In the genomic region with DNA sequence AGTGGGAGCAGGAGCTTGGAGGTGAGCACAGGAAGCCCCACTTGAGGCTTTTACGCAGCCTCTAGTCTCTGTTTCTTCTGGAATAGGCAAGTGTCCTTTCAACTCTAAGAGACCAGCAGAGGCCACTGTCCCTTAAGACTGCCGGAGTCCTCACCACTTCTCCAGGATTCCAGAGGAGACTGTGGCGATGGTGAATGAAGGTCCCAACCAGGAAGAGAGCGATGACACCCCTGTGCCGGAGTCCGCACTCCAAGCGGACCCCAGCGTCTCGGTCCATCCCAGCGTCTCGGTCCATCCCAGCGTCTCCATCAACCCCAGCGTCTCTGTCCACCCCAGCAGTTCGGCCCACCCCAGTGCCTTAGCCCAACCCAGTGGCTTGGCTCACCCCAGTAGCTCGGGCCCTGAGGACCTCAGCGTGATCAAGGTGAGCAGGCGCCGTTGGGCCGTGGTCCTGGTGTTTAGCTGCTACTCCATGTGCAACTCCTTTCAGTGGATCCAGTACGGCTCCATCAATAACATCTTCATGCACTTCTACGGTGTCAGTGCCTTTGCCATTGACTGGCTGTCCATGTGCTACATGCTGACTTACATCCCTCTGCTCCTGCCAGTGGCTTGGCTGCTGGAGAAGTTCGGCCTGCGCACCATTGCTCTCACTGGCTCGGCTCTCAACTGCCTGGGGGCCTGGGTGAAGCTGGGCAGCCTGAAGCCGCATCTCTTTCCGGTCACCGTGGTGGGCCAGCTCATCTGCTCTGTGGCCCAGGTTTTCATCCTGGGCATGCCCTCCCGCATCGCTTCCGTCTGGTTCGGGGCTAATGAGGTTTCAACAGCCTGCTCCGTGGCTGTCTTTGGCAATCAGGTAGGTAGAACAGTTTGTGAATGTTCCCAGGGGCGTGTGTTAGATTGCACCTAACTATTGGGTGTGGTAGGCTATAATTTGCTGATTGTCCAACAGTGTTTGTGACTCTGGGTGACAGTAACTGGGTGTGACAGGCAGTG, we compare ENCODE assay signal across 8 cellular contexts. TPM values are rescaled to one million over a fixed set of nuclear protein-coding genes. Genes with fewer than 3 reads are reported as not detected.
DNase-seq lines count a peak whose midpoint lies in the region; ATAC-seq, FAIRE-seq and TF ChIP-seq lines count a peak whose summit lies in the region.

No MANE protein-coding gene starts in this region.

- peak overlapping the region; percentile 54 to 92 for H3K4me2 ChIP-seq in H1 (ENCODE audit: insufficient read depth in 1 of 2, low read depth in 2 of 2, low read length in 2 of 2)

- H3K4me3 ChIP-seq in H1 (ENCODE audit: extremely low read depth in 1 of 4, insufficient read depth in 2 of 4, low read depth in 3 of 4, low read length in 4 of 4) (peak overlapping the region; percentile 46 to 83 (median 70)), mucosa of rectum (ENCODE audit: low read length in 2 of 2) (peak overlapping the region; percentile 81 to 83), aorta (ENCODE audit: low read length in 2 of 2) (peak overlapping the region in 1 of 2 donors; percentile 81)

- peak; percentile 82 for ATAC-seq in aorta (ENCODE audit: low FRiP score)

- H2AK5ac ChIP-seq in H1 (ENCODE audit: low read depth, low read length), result no peak overlapping the region

- no peaks in the 10 kb centered on the region for H4K20me1 ChIP-seq in H1 (replicated peaks in 1 of 2; ENCODE audit: control insufficient read depth in 1 of 2, insufficient read depth in 2 of 2, low read length in 2 of 2)

- POLR2A ChIA-PET in H1 (lab: Charles Lee; ENCODE audit: partially characterized antibody), result interaction anchor here (1.0 to 3.3 kb wide), 7 partner anchors 8 to 90 kb away, joined by 3 to 22 read pairs (median 4); partner anchors contain the start of genes ERG28 and TTLL5

- no peaks in the 10 kb centered on the region for H3K79me2 ChIP-seq in H1 (ENCODE audit: control insufficient read depth in 1 of 2, insufficient read depth in 2 of 2, low read length in 2 of 2)

- H3K27ac ChIP-seq in H1 (ENCODE audit: low read depth, low read length) (no peak overlapping the region), mucosa of rectum (ENCODE audit: low read depth in 2 of 2, low read length in 2 of 2) (peak overlapping the region; percentile 83 to 86), aorta (ENCODE audit: low read depth in 1 of 2, low read length in 2 of 2) (peak overlapping the region in 1 of 2 donors; percentile 2)

- TF ChIP-seq POLR2A in H1 (IDR thresholded peaks at IDR 0.05; ENCODE audit: control extremely low read depth in 1 of 2, low read depth in 2 of 2, low read length in 2 of 2), result no peak

- peak overlapping the region; percentile 5; the same call in 1 of the 2 replicates for H2AFZ ChIP-seq in H1 (ENCODE audit: low read length)

- WGBS in H1 (ENCODE audit: extremely low coverage in 1 of 2, insufficient coverage in 1 of 2, insufficient read length in 1 of 2, insufficient replicate concordance in 2 of 2, low coverage in 1 of 2, low lambda C conversion rate in 2 of 2, missing lambda C conversion rate in 1 of 2), 2 experiments, result 67% methylated on average over 33 of the region's 33 CpGs; no CpG with 5 or more reads in 1 of the 2 experiments
- 51 to 54% methylated on average over 33 of the region's 33 CpGs for WGBS in aorta, 2 donors

- H3K36me3 Mint-ChIP-seq in activated CD4-positive, alpha-beta T cell treated with anti-CD3 and anti-CD28 coated beads, Interleukin-2, amount 10 ng/mL, durations not matched to agents 24 days and 14 days (ENCODE audit: low read depth), result no peaks in the 10 kb centered on the region

- peak overlapping the region; percentile 39 for H4K91ac ChIP-seq in H1 (replicated peaks; ENCODE audit: insufficient read length, low read length)

- H3K79me1 ChIP-seq in H1 (ENCODE audit: low read depth, low read length), result no peaks in the 10 kb centered on the region

- no peak for DNase-seq in activated CD4-positive, alpha-beta T cell treated with anti-CD3 and anti-CD28 coated beads, Interleukin-2, amount 10 ng/mL, durations not matched to agents 24 days and 14 days
- DNase-seq in activated CD4-positive, alpha-beta T cell treated with anti-CD3 and anti-CD28 coated beads, Interleukin-2, amount 50 U/mL, for 4 hours, result no peak
- DNase-seq in NCI-H748 treated with DMSO at 0.1 percent for 48 hours (lab: John Stamatoyannopoulos, UW), result peak; percentile 64
- DNase-seq in H1 (ENCODE audit: low read depth in 1 of 2, low spot score in 2 of 2), result no peak
- DNase-seq in aorta, result peak in 1 of 2 donors; percentile 60
- no peak for DNase-seq in globus pallidus (ENCODE audit: low spot score)
- no peak for DNase-seq in 8988T

- peaks cover 15% of the 10 kb centered on the region; the same call in 1 of the 2 replicates for H3K23me2 ChIP-seq in H1 (ENCODE audit: low read depth, low read length)

- H4K5ac ChIP-seq in H1 (ENCODE audit: insufficient read length, low read depth, low read length), result no peak overlapping the region

- peak; percentile 40 to 47; a peak in 3 of 4 replicates for TF ChIP-seq RAD21 in H1 (IDR thresholded peaks at IDR 0.05 in 1 of 2, conservative IDR thresholded peaks at IDR 0.05 in 1 of 2; ENCODE audit: low read depth in 2 of 2, low read length in 2 of 2)

- H3K18ac ChIP-seq in H1 (ENCODE audit: extremely low read depth, low read length), result peak overlapping the region; percentile 42; the same call in 1 of the 2 replicates

- peaks cover 0 to 13% (median 4%) of the 10 kb centered on the region in 4 experiments; a peak in 4 of 7 replicates for H3K4me1 ChIP-seq in H1 (replicated peaks in 1 of 4; ENCODE audit: control insufficient read depth in 3 of 4, insufficient read depth in 4 of 4, low read length in 3 of 4)
- peaks cover 17 to 24% of the 10 kb centered on the region in 2 donors for H3K4me1 ChIP-seq in mucosa of rectum (ENCODE audit: control insufficient read depth in 2 of 2, insufficient read depth in 2 of 2, low read length in 2 of 2)
- H3K4me1 ChIP-seq in aorta (ENCODE audit: control insufficient read depth in 1 of 2, insufficient read depth in 2 of 2, low read length in 2 of 2), result peaks cover 0 to 2% of the 10 kb centered on the region in 2 donors

- H4K8ac ChIP-seq in H1 (ENCODE audit: extremely low read depth, insufficient read depth, low read length), result no peak overlapping the region; the same call in 1 of the 2 replicates

- H3K4me3 Mint-ChIP-seq in activated CD4-positive, alpha-beta T cell treated with anti-CD3 and anti-CD28 coated beads, Interleukin-2, amount 10 ng/mL, durations not matched to agents 24 days and 14 days, result peak overlapping the region; percentile 90

- H2BK20ac ChIP-seq in H1 (ENCODE audit: low read length), result no peak overlapping the region; the same call in 1 of the 2 replicates

- H3K9ac ChIP-seq in H1 (replicated peaks in 1 of 4; ENCODE audit: extremely low read depth in 1 of 4, low read depth in 3 of 4, low read length in 3 of 4), result no peak overlapping the region; a peak in 1 of 7 replicates
- peak overlapping the region; percentile 76 to 83 for H3K9ac ChIP-seq in mucosa of rectum (ENCODE audit: low read depth in 1 of 2, low read length in 2 of 2)

- no peak for FAIRE-seq in H1 (lab: Jason Lieb, UNC)

- no peaks in the 10 kb centered on the region for H3K36me3 ChIP-seq in H1 (ENCODE audit: control insufficient read depth in 2 of 4, insufficient read depth in 4 of 4, low read length in 3 of 4)
- no peaks in the 10 kb centered on the region for H3K36me3 ChIP-seq in mucosa of rectum (ENCODE audit: control insufficient read depth in 2 of 2, insufficient read depth in 2 of 2, low read length in 2 of 2)
- H3K36me3 ChIP-seq in aorta (ENCODE audit: control insufficient read depth in 1 of 2, insufficient read depth in 2 of 2, low read length in 1 of 2), result no peaks in the 10 kb centered on the region

- H2BK5ac ChIP-seq in H1 (ENCODE audit: low read depth, low read length), result peak overlapping the region; percentile 30; the same call in 1 of the 2 replicates

- peak in 2 of 3 experiments; percentile 21 to 30; a peak in 2 of 4 replicates for TF ChIP-seq CTCF in H1 (IDR thresholded peaks at IDR 0.05; ENCODE audit: control extremely low read depth in 1 of 3, insufficient read depth in 1 of 3, low read depth in 1 of 3, low read length in 3 of 3)

- no peak overlapping the region for H3K4ac ChIP-seq in H1 (replicated peaks; ENCODE audit: insufficient read length, low read depth, low read length)

- H3K14ac ChIP-seq in H1 (ENCODE audit: insufficient read length), result no peak overlapping the region

- no peak overlapping the region for H3K23ac ChIP-seq in H1 (ENCODE audit: insufficient read length)

- no peak overlapping the region for H3K27ac Mint-ChIP-seq in activated CD4-positive, alpha-beta T cell treated with anti-CD3 and anti-CD28 coated beads, Interleukin-2, amount 10 ng/mL, durations not matched to agents 24 days and 14 days

- CTCF ChIA-PET in H1 (lab: Charles Lee; ENCODE audit: partially characterized antibody), result interaction anchor here (0.7 to 19.5 kb wide), 16 partner anchors 9 to 401 kb away, joined by 3 to 348 read pairs (median 10); partner anchors contain the start of genes ERG28 and TTLL5

- no peaks in the 10 kb centered on the region for H3K9me3 Mint-ChIP-seq in activated CD4-positive, alpha-beta T cell treated with anti-CD3 and anti-CD28 coated beads, Interleukin-2, amount 10 ng/mL, durations not matched to agents 24 days and 14 days

- H3K27me3 ChIP-seq in H1 (replicated peaks in 1 of 4; ENCODE audit: control insufficient read depth in 3 of 4, extremely low read depth in 1 of 4, insufficient read depth in 3 of 4, low read length in 3 of 4), result peaks cover 0 to 8% (median 5%) of the 10 kb centered on the region in 4 experiments; a peak in 6 of 7 replicates
- no peaks in the 10 kb centered on the region for H3K27me3 ChIP-seq in mucosa of rectum (ENCODE audit: control insufficient read depth in 2 of 2, insufficient read depth in 2 of 2, low read length in 2 of 2)
- H3K27me3 ChIP-seq in aorta (ENCODE audit: control insufficient read depth in 1 of 2, insufficient read depth in 2 of 2, low read length in 1 of 2), result no peaks in the 10 kb centered on the region

- no peak overlapping the region for H2BK120ac ChIP-seq in H1 (replicated peaks; ENCODE audit: low read depth, low read length)

- peak overlapping the region; percentile 76; the same call in 1 of the 2 replicates for H2BK15ac ChIP-seq in H1 (ENCODE audit: low read length)

- H3K9me3 ChIP-seq in H1 (ENCODE audit: insufficient read depth in 2 of 2, low read depth in 1 of 2, low read length in 1 of 2), result no peaks in the 10 kb centered on the region
- no peaks in the 10 kb centered on the region for H3K9me3 ChIP-seq in mucosa of rectum (ENCODE audit: control insufficient read depth in 2 of 2, low read length in 2 of 2)
- no peaks in the 10 kb centered on the region for H3K9me3 ChIP-seq in aorta (ENCODE audit: control insufficient read depth, low read length)

- H3K4me1 Mint-ChIP-seq in activated CD4-positive, alpha-beta T cell treated with anti-CD3 and anti-CD28 coated beads, Interleukin-2, amount 10 ng/mL, durations not matched to agents 24 days and 14 days, result peaks cover 19% of the 10 kb centered on the region

- no peak for TF ChIP-seq EP300 in H1 (IDR thresholded peaks at IDR 0.05; ENCODE audit: borderline replicate concordance in 1 of 2, low read depth in 2 of 2, low read length in 2 of 2)

- H3K27me3 Mint-ChIP-seq in activated CD4-positive, alpha-beta T cell treated with anti-CD3 and anti-CD28 coated beads, Interleukin-2, amount 10 ng/mL, durations not matched to agents 24 days and 14 days, result peaks cover 3% of the 10 kb centered on the region

- H2BK12ac ChIP-seq in H1 (ENCODE audit: low read depth, low read length), result peak overlapping the region; percentile 85; the same call in 1 of the 2 replicates

- intact Hi-C loops in activated CD4-positive, alpha-beta T cell treated with anti-CD3 and anti-CD28 coated beads, Interleukin-2, amount 10 ng/mL, durations not matched to agents 24 days and 14 days (cut with micrococcal nuclease), result no loop called here
- intact Hi-C loops in aorta (cut with DNase I), result loop anchor here (1.0 to 2.0 kb wide), 2 partner anchors 74 to 75 kb away; no protein-coding TSS in a partner anchor

- H3K56ac ChIP-seq in H1 (replicated peaks; ENCODE audit: insufficient read length, low read depth, low read length), result peak overlapping the region; percentile 46

RNA-seq across cellular contexts. Expression of gene FLVCR2, which starts 0.7 kb away (rescaled TPM):
- 3.6 and 5.4 TPM in 2 replicates for total RNA-seq in activated CD4-positive, alpha-beta T cell treated with anti-CD3 and anti-CD28 coated beads, Interleukin-2, amount 10 ng/mL, durations not matched to agents 24 days and 14 days
- total RNA-seq in H1 (2021; fragmentation: NEBNext Ultra II Directional; extraction: Animal tissue kit (Norgen Biotek cat#: 25700)), result 7.1 and 12.9 TPM in 2 replicates
- 6.3 and 8.2 TPM in 2 replicates for polyA plus RNA-seq in H1 (2011; rRNA removed)
- 6.4 TPM for polyA plus RNA-seq in H1 (2011; cell fraction: cytosol; rRNA removed)
- polyA plus RNA-seq in H1 (2011; cell fraction: nucleus; rRNA removed), result 5.9 TPM
- 5.9 to 9.1 TPM (median 7.6 TPM) in 4 replicates for polyA plus RNA-seq in H1 (2012, experiment 1 of 2)
- polyA plus RNA-seq in H1 (2012, experiment 2 of 2), result 5.3 TPM
- polyA plus RNA-seq in H1 (2013, experiment 1 of 2), result 6.3 TPM
- 7.3 TPM for polyA plus RNA-seq in H1 (2013, experiment 2 of 2)
- polyA minus RNA-seq in H1 (2011; rRNA and poly(A)+ RNA removed), result 15.8 and 17.9 TPM in 2 replicates
- polyA minus RNA-seq in H1 (2011; cell fraction: cytosol; rRNA and poly(A)+ RNA removed), result 4.8 TPM
- 7.7 TPM for polyA minus RNA-seq in H1 (2011; cell fraction: nucleus; rRNA and poly(A)+ RNA removed)
- 10 to 100 TPM; 14.6 to 15.4 TPM for total RNA-seq in aorta
- polyA plus RNA-seq in aorta, result 1 to 10 TPM in 1 of 2 donors, under 1 TPM in 1; 0.38 to 7.6 TPM

RNA-seq across cellular contexts. Expression of gene BATF, which starts 56.8 kb away (rescaled TPM):
- total RNA-seq in activated CD4-positive, alpha-beta T cell treated with anti-CD3 and anti-CD28 coated beads, Interleukin-2, amount 10 ng/mL, durations not matched to agents 24 days and 14 days, result 175 and 178 TPM in 2 replicates
- not detected in 2 replicates for total RNA-seq in H1 (2021; fragmentation: NEBNext Ultra II Directional; extraction: Animal tissue kit (Norgen Biotek cat#: 25700))
- polyA plus RNA-seq in H1 (2011; rRNA removed) (0.20 TPM in 1 of 2 replicates, not detected in the other), aorta (1 to 10 TPM; 2.1 to 8.0 TPM)
- not detected for polyA plus RNA-seq in H1 (2011; cell fraction: cytosol; rRNA removed)
- not detected for polyA plus RNA-seq in H1 (2011; cell fraction: nucleus; rRNA removed)
- polyA plus RNA-seq in H1 (2012, experiment 1 of 2), result not detected in 4 replicates
- not detected for polyA plus RNA-seq in H1 (2012, experiment 2 of 2)
- not detected for polyA plus RNA-seq in H1 (2013, experiment 1 of 2)
- polyA plus RNA-seq in H1 (2013, experiment 2 of 2), result not detected
- not detected in 2 replicates for polyA minus RNA-seq in H1 (2011; rRNA and poly(A)+ RNA removed)
- not detected for polyA minus RNA-seq in H1 (2011; cell fraction: cytosol; rRNA and poly(A)+ RNA removed)
- polyA minus RNA-seq in H1 (2011; cell fraction: nucleus; rRNA and poly(A)+ RNA removed), result not detected
- 1 to 10 TPM; 2.6 to 3.2 TPM for total RNA-seq in aorta

Comparison
In these comparisons a context has a peak if more than half of its experiments do, and no peak if none do; other contexts are left out.
1. H3K9ac ChIP-seq: peak in mucosa of rectum (2 of 2); none in H1 (0 of 4).
2. RNA of gene BATF, which starts 56.8 kb away (total RNA-seq): 175 to 178 TPM in activated CD4-positive, alpha-beta T cell treated with anti-CD3 and anti-CD28 coated beads, Interleukin-2, amount 10 ng/mL, durations not matched to agents 24 days and 14 days; 2.6 to 3.2 TPM in aorta and not detected in H1; every median in the first group is over 10 times any median in the second.